ENCODE assay signal across 9 cellular contexts in the genomic region with DNA sequence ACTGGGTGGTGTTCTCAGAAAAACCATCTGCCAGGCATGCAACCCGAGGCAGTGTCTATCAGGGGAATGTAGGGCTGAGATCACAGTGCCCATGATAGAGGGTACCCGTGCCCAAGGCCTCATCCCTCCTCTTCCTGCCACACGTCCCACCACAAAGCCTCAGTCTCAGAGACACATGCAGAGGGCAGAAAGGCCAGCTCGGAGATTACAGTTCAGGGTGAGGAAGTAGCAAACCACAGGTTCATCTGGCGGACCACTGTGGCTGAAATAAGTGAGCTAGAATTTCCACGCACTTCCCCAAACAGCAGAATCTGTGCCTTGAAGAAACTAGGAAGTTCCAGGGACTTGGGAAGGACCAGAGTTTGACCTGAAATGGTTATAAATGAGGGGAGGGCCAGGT. TPM values are rescaled to one million over a fixed set of nuclear protein-coding genes. Genes with fewer than 3 reads are reported as not detected.
DNase-seq lines count a peak whose midpoint lies in the region; ATAC-seq and TF ChIP-seq lines count a peak whose summit lies in the region.
"Had no signal": no experiment of that assay in that cellular context is flagged by ENCODE, and none has a peak within 500 bp of the region (broad histone marks: within the 10 kb centered on the region; RNA-seq: fewer than 3 reads in every experiment).

No MANE protein-coding gene starts in this region.

- peak; percentile 86 to 98 for DNase-seq in NOMO-1 (lab: John Stamatoyannopoulos, UW; ENCODE audit: unreplicated experiment in 2 of 2)
- no peak for DNase-seq in heart right ventricle
- DNase-seq in nephron progenitor cell, result no peak
- DNase-seq in AG08395 (ENCODE audit: low spot score), result no peak
- DNase-seq in mammary epithelial cell, result no peak
- no peak for DNase-seq in A172 (ENCODE audit: low spot score)

- BruUV-seq in mammary epithelial cell (replicated peaks; lab: Mats Ljungman, UMichigan), result no TSS peak

- in situ Hi-C loops in mammary epithelial cell (cut with MboI; ENCODE audit: low sequenced_read_pairs in 2 of 2), result no loop called here

- H3K9ac ChIP-seq in mammary epithelial cell (ENCODE audit: insufficient read depth, low read length), result no peak overlapping the region

- 44 to 48% methylated on average over 6 of the region's 6 CpGs for WGBS in heart right ventricle, 2 donors
- WGBS in mammary epithelial cell (ENCODE audit: low coverage, missing lambda C conversion rate), result 86% methylated on average over 6 of the region's 6 CpGs

- no peak overlapping the region for H3K4me2 ChIP-seq in mammary epithelial cell (ENCODE audit: insufficient read depth, low read depth, low read length)

- peaks cover 15% of the 10 kb centered on the region for H3K4me1 Mint-ChIP-seq in nephron progenitor cell

- no peak overlapping the region for H3K4me3 Mint-ChIP-seq in nephron progenitor cell
- H3K4me3 Mint-ChIP-seq: brain had no signal

- peak overlapping the region; percentile 58 to 92 (median 74) for H3K27ac ChIP-seq in heart right ventricle
- H3K27ac ChIP-seq in mammary epithelial cell (ENCODE audit: insufficient read depth, low read depth, low read length), result no peak overlapping the region

- no peaks in the 10 kb centered on the region for H3K36me3 Mint-ChIP-seq in nephron progenitor cell (ENCODE audit: low read depth)
- H3K36me3 Mint-ChIP-seq: brain had no signal

- H3K36me3 ChIP-seq in heart right ventricle, result no peaks in the 10 kb centered on the region
- no peaks in the 10 kb centered on the region for H3K36me3 ChIP-seq in mammary epithelial cell (ENCODE audit: insufficient read depth, low read length)

- no peak overlapping the region for H3K27ac Mint-ChIP-seq in nephron progenitor cell
- H3K27ac Mint-ChIP-seq: brain had no signal

- H3K27me3 ChIP-seq in heart right ventricle (peaks cover 0 to 26% (median 0%) of the 10 kb centered on the region in 7 donors), mammary epithelial cell (ENCODE audit: insufficient read depth, low read length) (peaks cover 2% of the 10 kb centered on the region)

- H4K20me1 ChIP-seq in mammary epithelial cell (ENCODE audit: insufficient read depth, low read length), result no peaks in the 10 kb centered on the region

- no peak overlapping the region for H2AFZ ChIP-seq in mammary epithelial cell (ENCODE audit: low read depth, low read length)

- peaks cover 57% of the 10 kb centered on the region for H3K27me3 Mint-ChIP-seq in nephron progenitor cell (ENCODE audit: low read depth, poor library complexity)

- CTCF ChIA-PET in mammary epithelial cell (lab: Charles Lee; ENCODE audit: low non-redundant PET), result no interaction called here

- H3K4me3 ChIP-seq in heart right ventricle (peak overlapping the region in 1 of 10 donors; percentile 21), mammary epithelial cell (replicated peaks in 1 of 3; ENCODE audit: insufficient read depth in 1 of 3, low read depth in 2 of 3, low read length in 3 of 3) (no peak overlapping the region)

- ATAC-seq in GM18502 (IDR thresholded peaks at IDR 0.05; ENCODE audit: poor library complexity, unreplicated experiment) (peak; percentile 93), GM21825 (IDR thresholded peaks at IDR 0.05; ENCODE audit: unreplicated experiment) (peak; percentile 87), heart right ventricle (peak in 7 of 8 donors; percentile 16 to 61 (median 46))

- intact Hi-C loops in heart right ventricle (cut with DNase I), result loop anchor here in 1 of 10 donors (5.0 kb wide), 1 partner anchor 36 kb away; no protein-coding TSS in a partner anchor
- intact Hi-C loops in mammary epithelial cell (cut with micrococcal nuclease), result no loop called here

- H3K79me2 ChIP-seq in mammary epithelial cell (ENCODE audit: insufficient read depth, low read length), result no peaks in the 10 kb centered on the region

- dilution Hi-C loops in mammary epithelial cell (cut with HindIII; ENCODE audit: low sequenced_read_pairs), result no loop called here

- TF ChIP-seq CTCF in heart right ventricle (IDR thresholded peaks at IDR 0.05) (no peak), nephron progenitor cell (IDR thresholded peaks at IDR 0.05) (no peak), mammary epithelial cell (conservative IDR thresholded peaks at IDR 0.05 in 1 of 2, IDR thresholded peaks at IDR 0.05 in 1 of 2; ENCODE audit: extremely low read depth in 1 of 2, insufficient read depth in 1 of 2, low read depth in 1 of 2, low read length in 2 of 2) (no peak)

- H3K4me1 ChIP-seq in heart right ventricle, result peaks cover 0 to 46% (median 21%) of the 10 kb centered on the region in 9 donors
- peaks cover 9% of the 10 kb centered on the region for H3K4me1 ChIP-seq in mammary epithelial cell (ENCODE audit: insufficient read depth, low read length)

- H3K9me3 ChIP-seq in heart right ventricle (no peaks in the 10 kb centered on the region), mammary epithelial cell (replicated peaks; ENCODE audit: insufficient read depth, low read length) (no peaks in the 10 kb centered on the region)

- H3K9me3 Mint-ChIP-seq in nephron progenitor cell, result no peaks in the 10 kb centered on the region

RNA-seq across cellular contexts. Expression of a gene that starts 33.8 kb away (rescaled TPM):
- 1 to 10 TPM; 4.0 to 8.8 (median 5.5) TPM for total RNA-seq in heart right ventricle
- polyA plus RNA-seq in heart right ventricle, result 10 to 100 TPM in 1 of 2 donors, 1 to 10 TPM in 1; 6.9 to 13.5 TPM
- total RNA-seq in mammary epithelial cell, result 10 to 100 TPM in 1 of 2 donors, 1 to 10 TPM in 1; 3.3 to 15.1 TPM
- 17.9 TPM for polyA plus RNA-seq in mammary epithelial cell
- polyA minus RNA-seq in mammary epithelial cell, result 22.7 TPM
- 30.5 and 34.0 TPM in 2 replicates for total RNA-seq in A172 (2014; rRNA removed; shearing (Covaris generic))

Comparison
In these comparisons a context has a peak if more than half of its experiments do, and no peak if none do; other contexts are left out.
1. DNase-seq: peak in NOMO-1 (2 of 2); none in heart right ventricle (0 of 2), nephron progenitor cell (single experiment), AG08395 (single experiment), mammary epithelial cell (single experiment) and A172 (single experiment).
2. Peak in every context shown above with its lines, with median percentiles within 50 percentile points of each other: ATAC-seq.